In the genomic region with DNA sequence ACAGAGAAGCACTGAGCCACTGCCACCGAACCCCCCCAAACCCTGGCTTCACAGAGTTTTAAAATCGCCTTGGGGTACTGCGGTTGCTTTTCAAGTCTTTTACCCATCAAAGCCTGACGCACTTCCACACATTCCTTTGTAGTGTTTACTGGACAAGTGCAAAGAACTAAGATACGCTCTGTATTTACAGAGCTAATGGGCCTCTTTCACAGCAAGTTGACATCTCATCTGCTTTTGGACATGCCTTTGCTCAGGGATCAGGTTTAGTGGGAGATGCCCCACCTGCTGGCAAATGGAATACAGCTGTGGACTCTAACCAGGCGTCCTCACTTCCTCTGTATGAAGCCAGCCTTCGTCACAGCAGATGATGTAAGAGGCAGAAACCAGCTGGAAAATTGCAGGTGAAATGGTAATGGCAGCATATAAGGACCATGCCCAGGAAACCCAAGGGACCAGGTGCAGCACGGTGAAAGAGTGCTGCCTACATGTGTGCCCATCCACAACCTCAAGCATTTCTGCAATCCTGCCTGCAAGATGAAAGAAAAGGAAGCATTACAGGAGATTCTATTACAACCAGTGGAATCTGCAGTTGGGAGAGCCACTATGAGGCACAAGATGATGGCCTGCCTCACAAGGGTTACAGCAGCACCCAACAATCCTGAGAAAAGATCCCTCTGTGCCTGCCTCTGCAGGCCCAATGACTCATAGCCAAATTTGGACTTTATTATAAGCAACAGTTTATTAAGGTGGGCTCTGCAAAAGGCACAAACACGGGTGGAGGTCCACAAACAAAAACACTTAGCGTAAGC, we compare ENCODE assay signal across 1 cellular context.
A peak's percentile ranks its signal among the peaks of the same experiment; 100 is the strongest.
TF ChIP-seq lines count a peak whose summit lies in the region.

No MANE protein-coding gene starts in this region.

TF ChIP-seq in HepG2, 621 proteins besides CTCF, POLR2A, EP300 and RAD21 (continued from another document and continues in another):
- TF ChIP-seq DMTF1 (CRISPR knock-in tag; IDR thresholded peaks at IDR 0.05), result no peak
- peak; percentile 68; the same call in 1 of the 2 replicates for TF ChIP-seq REPIN1 (CRISPR knock-in tag; IDR thresholded peaks at IDR 0.05; ENCODE audit: borderline replicate concordance, low read depth)
- TF ChIP-seq ZNF619 (CRISPR knock-in tag; IDR thresholded peaks at IDR 0.05), result 0 out of 2 replicates have a peak, but pooled peaks have one; percentile 47
- TF ChIP-seq IRF1 (CRISPR knock-in tag; IDR thresholded peaks at IDR 0.05; ENCODE audit: low read depth), result no peak
- TF ChIP-seq MBNL3 (CRISPR knock-in tag; conservative IDR thresholded peaks at IDR 0.05), result no peak
- TF ChIP-seq NR2F1 (CRISPR knock-in tag; IDR thresholded peaks at IDR 0.05), result peak; percentile 25 to 34; a peak in 2 of 4 replicates
- TF ChIP-seq, protein P1, sequence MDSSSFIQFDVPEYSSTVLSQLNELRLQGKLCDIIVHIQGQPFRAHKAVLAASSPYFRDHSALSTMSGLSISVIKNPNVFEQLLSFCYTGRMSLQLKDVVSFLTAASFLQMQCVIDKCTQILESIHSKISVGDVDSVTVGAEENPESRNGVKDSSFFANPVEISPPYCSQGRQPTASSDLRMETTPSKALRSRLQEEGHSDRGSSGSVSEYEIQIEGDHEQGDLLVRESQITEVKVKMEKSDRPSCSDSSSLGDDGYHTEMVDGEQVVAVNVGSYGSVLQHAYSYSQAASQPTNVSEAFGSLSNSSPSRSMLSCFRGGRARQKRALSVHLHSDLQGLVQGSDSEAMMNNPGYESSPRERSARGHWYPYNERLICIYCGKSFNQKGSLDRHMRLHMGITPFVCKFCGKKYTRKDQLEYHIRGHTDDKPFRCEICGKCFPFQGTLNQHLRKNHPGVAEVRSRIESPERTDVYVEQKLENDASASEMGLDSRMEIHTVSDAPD (CRISPR knock-in tag; IDR thresholded peaks at IDR 0.05), result peak; percentile 79; the same call in 1 of the 2 replicates
- no peak; the same call in 1 of the 2 replicates for TF ChIP-seq ZMYM4 (CRISPR knock-in tag; IDR thresholded peaks at IDR 0.05)
- TF ChIP-seq ZBTB14 (CRISPR knock-in tag; IDR thresholded peaks at IDR 0.05), result peak; percentile 45; the same call in 1 of the 2 replicates
- TF ChIP-seq ZNF747 (CRISPR knock-in tag; IDR thresholded peaks at IDR 0.05; ENCODE audit: borderline replicate concordance), result no peak; the same call in 1 of the 2 replicates
- TF ChIP-seq, protein P2, sequence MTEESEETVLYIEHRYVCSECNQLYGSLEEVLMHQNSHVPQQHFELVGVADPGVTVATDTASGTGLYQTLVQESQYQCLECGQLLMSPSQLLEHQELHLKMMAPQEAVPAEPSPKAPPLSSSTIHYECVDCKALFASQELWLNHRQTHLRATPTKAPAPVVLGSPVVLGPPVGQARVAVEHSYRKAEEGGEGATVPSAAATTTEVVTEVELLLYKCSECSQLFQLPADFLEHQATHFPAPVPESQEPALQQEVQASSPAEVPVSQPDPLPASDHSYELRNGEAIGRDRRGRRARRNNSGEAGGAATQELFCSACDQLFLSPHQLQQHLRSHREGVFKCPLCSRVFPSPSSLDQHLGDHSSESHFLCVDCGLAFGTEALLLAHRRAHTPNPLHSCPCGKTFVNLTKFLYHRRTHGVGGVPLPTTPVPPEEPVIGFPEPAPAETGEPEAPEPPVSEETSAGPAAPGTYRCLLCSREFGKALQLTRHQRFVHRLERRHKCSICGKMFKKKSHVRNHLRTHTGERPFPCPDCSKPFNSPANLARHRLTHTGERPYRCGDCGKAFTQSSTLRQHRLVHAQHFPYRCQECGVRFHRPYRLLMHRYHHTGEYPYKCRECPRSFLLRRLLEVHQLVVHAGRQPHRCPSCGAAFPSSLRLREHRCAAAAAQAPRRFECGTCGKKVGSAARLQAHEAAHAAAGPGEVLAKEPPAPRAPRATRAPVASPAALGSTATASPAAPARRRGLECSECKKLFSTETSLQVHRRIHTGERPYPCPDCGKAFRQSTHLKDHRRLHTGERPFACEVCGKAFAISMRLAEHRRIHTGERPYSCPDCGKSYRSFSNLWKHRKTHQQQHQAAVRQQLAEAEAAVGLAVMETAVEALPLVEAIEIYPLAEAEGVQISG (CRISPR knock-in tag; IDR thresholded peaks at IDR 0.05), result peak; percentile 57
- no peak for TF ChIP-seq ZKSCAN5 (CRISPR knock-in tag; IDR thresholded peaks at IDR 0.05)
- no peak; the same call in 1 of the 2 replicates for TF ChIP-seq EED (CRISPR knock-in tag; IDR thresholded peaks at IDR 0.05)
- TF ChIP-seq NFIB (CRISPR knock-in tag; IDR thresholded peaks at IDR 0.05; ENCODE audit: borderline replicate concordance), result no peak
- TF ChIP-seq ZNF781 (CRISPR knock-in tag; IDR thresholded peaks at IDR 0.05; ENCODE audit: borderline replicate concordance, not compliant biosample characterization), result no peak
- no peak for TF ChIP-seq ATRX (CRISPR knock-in tag; IDR thresholded peaks at IDR 0.05; ENCODE audit: borderline replicate concordance)
- no peak for TF ChIP-seq ZMAT5 (CRISPR knock-in tag; IDR thresholded peaks at IDR 0.05; ENCODE audit: borderline replicate concordance, low read depth)
- TF ChIP-seq ZNF383 (CRISPR knock-in tag; IDR thresholded peaks at IDR 0.05; ENCODE audit: borderline replicate concordance), result no peak
- TF ChIP-seq ZHX2 (IDR thresholded peaks at IDR 0.05; ENCODE audit: low read depth), result peak; percentile 73
- no peak; the same call in 1 of the 2 replicates for TF ChIP-seq ZHX2 (CRISPR knock-in tag; IDR thresholded peaks at IDR 0.05; ENCODE audit: borderline replicate concordance)
- TF ChIP-seq MTA3 (CRISPR knock-in tag; IDR thresholded peaks at IDR 0.05), result no peak
- TF ChIP-seq DMAP1 (CRISPR knock-in tag; IDR thresholded peaks at IDR 0.05), result no peak
- TF ChIP-seq SP2 (CRISPR knock-in tag; IDR thresholded peaks at IDR 0.05), result peak; percentile 11; the same call in 1 of the 2 replicates
- TF ChIP-seq ZKSCAN1 (IDR thresholded peaks at IDR 0.05; ENCODE audit: low read length), result no peak; the same call in 1 of the 2 replicates
- peak; percentile 90 for TF ChIP-seq ASH2L (IDR thresholded peaks at IDR 0.05; ENCODE audit: insufficient read length, low read depth, low read length)
- no peak for TF ChIP-seq IRX3 (CRISPR knock-in tag; IDR thresholded peaks at IDR 0.05; ENCODE audit: borderline replicate concordance, low read depth)
- no peak for TF ChIP-seq PRPF4 (IDR thresholded peaks at IDR 0.05; ENCODE audit: low read depth, low read length, poor library complexity, severe bottlenecking)
- no peak for TF ChIP-seq ZNF530 (CRISPR knock-in tag; IDR thresholded peaks at IDR 0.05; ENCODE audit: low read depth)
- TF ChIP-seq ZFP37 (CRISPR knock-in tag; IDR thresholded peaks at IDR 0.05; ENCODE audit: borderline replicate concordance), result no peak
- TF ChIP-seq ZNF329 (CRISPR knock-in tag; IDR thresholded peaks at IDR 0.05; ENCODE audit: low read depth), result 0 out of 2 replicates have a peak, but pooled peaks have one; percentile 57
- 0 out of 2 replicates have a peak, but pooled peaks have one; percentile 9 for TF ChIP-seq MAZ (IDR thresholded peaks at IDR 0.05; ENCODE audit: borderline replicate concordance, low read depth, low read length)
- peak; percentile 60; the same call in 1 of the 2 replicates for TF ChIP-seq MAZ (CRISPR knock-in tag; IDR thresholded peaks at IDR 0.05; ENCODE audit: low read depth)
- no peak for TF ChIP-seq ZC3H13 (CRISPR knock-in tag; IDR thresholded peaks at IDR 0.05)
- TF ChIP-seq ATM (IDR thresholded peaks at IDR 0.05; ENCODE audit: borderline replicate concordance), result no peak
- TF ChIP-seq SCMH1 (CRISPR knock-in tag; IDR thresholded peaks at IDR 0.05; ENCODE audit: borderline replicate concordance), result no peak
- no peak for TF ChIP-seq BRCA1 (CRISPR knock-in tag; IDR thresholded peaks at IDR 0.05)
- no peak for TF ChIP-seq ZNF674 (CRISPR knock-in tag; IDR thresholded peaks at IDR 0.05; ENCODE audit: low read depth)
